Comparison of ENCODE assay signal across 1 cellular context in genomic region chr18:10851824-10852225, GRCh38.
TF ChIP-seq lines count a peak whose summit lies in the region.

No MANE protein-coding gene starts in this region.

TF ChIP-seq in GM23338, 12 proteins besides CTCF, POLR2A, EP300 and RAD21 (continued from another document):
- no peak for TF ChIP-seq ZNF462 (CRISPR knock-in tag; IDR thresholded peaks at IDR 0.05)
- TF ChIP-seq REST (IDR thresholded peaks at IDR 0.05; ENCODE audit: unreplicated experiment): no peak
- no peak for TF ChIP-seq EZH2 (IDR thresholded peaks at IDR 0.05; ENCODE audit: low read depth, unreplicated experiment)
